ENCODE assay signal across 16 cellular contexts in the genomic region with DNA sequence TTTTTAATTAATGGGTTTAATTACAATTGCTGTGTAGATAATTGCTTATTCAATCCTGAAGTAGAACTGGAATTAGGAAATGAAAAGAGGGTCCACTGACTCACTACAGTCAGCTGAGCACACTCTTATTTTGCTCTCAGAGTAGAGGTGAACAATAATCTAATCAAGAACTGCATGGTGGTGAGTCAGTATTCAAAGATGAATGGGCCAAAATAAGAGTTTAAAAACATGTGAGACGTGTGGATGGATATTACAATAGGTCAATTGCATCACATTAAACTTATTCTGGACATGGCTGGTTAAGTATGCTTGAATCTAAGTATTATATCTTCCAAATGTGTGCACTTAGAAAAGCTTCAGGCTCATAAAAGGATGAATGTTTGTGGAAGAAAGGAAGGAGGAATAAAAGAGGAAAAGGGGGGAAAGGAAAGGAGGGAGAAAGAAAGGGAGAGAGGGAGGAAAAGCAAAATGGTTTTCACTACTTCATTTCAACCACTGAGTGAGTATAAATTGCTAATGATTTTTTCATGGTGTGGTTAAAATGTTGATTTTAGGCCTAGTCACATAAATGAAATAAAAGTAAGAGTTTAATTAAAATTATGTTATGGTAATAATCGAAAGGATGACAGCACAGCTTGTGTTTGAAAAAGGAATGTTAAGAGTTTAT. TPM values are rescaled to one million over a fixed set of nuclear protein-coding genes. Genes with fewer than 3 reads are reported as not detected.
DNase-seq lines count a peak whose midpoint lies in the region; ATAC-seq and TF ChIP-seq lines count a peak whose summit lies in the region.
"Had no signal": no experiment of that assay in that cellular context is flagged by ENCODE, and none has a peak within 500 bp of the region (broad histone marks: within the 10 kb centered on the region; RNA-seq: fewer than 3 reads in every experiment).

No MANE protein-coding gene starts in this region.

- H3K9ac ChIP-seq in IMR-90 (ENCODE audit: low read depth, low read length) = no peak overlapping the region
- H3K9ac ChIP-seq: BLaER1 had no signal

- H2AK5ac ChIP-seq in IMR-90 (ENCODE audit: low read depth, low read length) = no peak overlapping the region

- no peak for TF ChIP-seq RAD21 in IMR-90 (IDR thresholded peaks at IDR 0.05; ENCODE audit: low read length)

- no peak overlapping the region for H3K27ac Mint-ChIP-seq in T-cell

- peaks cover 8% of the 10 kb centered on the region for H3K9me3 ChIP-seq in IMR-90 (ENCODE audit: control insufficient read depth, insufficient read depth, low read length)
- H3K9me3 ChIP-seq: upper lobe of right lung had no signal

- BruUV-seq in IMR-90 (replicated peaks; lab: Mats Ljungman, UMichigan) = no TSS peak

- no peaks in the 10 kb centered on the region for H3K79me1 ChIP-seq in IMR-90 (ENCODE audit: low read depth in 1 of 2, low read length in 2 of 2)

- CTCF ChIA-PET in IMR-90 (lab: Yijun Ruan, JAX) (interaction anchor here (0.6 kb wide), 2 partner anchors 663 to 940 kb away, joined by 3 to 5 read pairs; no protein-coding TSS in a partner anchor), T-cell (lab: Charles Lee) (interaction anchor here in 1 of 2 donors (0.7 kb wide), 2 partner anchors 28 to 1591 kb away, joined by 3 to 4 read pairs; no protein-coding TSS in a partner anchor)

- no peaks in the 10 kb centered on the region for H3K9me1 ChIP-seq in IMR-90 (ENCODE audit: insufficient read depth, low read length)

- dilution Hi-C loops in IMR-90 (cut with HindIII; ENCODE audit: low sequenced_read_pairs, unreplicated experiment) = no loop called here

- POLR2A ChIA-PET in IMR-90 (lab: Charles Lee; ENCODE audit: unreplicated experiment) = no interaction called here
- POLR2A ChIA-PET in T-cell (lab: Charles Lee) = no interaction called here

- H3K36me3 ChIP-seq in IMR-90 (ENCODE audit: control insufficient read depth, insufficient read depth, low read length) = no peaks in the 10 kb centered on the region
- H3K36me3 ChIP-seq: upper lobe of right lung had no signal

- no peak overlapping the region for H2AFZ ChIP-seq in IMR-90 (replicated peaks; ENCODE audit: low read length, poor library complexity)

- peak overlapping the region; percentile 18; the same call in 1 of the 2 replicates for H3K18ac ChIP-seq in IMR-90 (ENCODE audit: low read depth, low read length)

- no peak overlapping the region for H3K4me2 ChIP-seq in IMR-90 (ENCODE audit: low read depth, low read length)

- in situ Hi-C loops in IMR-90 (cut with MboI; ENCODE audit: low sequenced_read_pairs) = no loop called here

- H3K4ac ChIP-seq in IMR-90 (ENCODE audit: low read depth, low read length) = 0 out of 2 replicates have a peak overlapping the region, but pooled peaks have one; percentile 4

- 100% methylated on average over 1 of the region's 2 CpGs; no CpG with 5 or more reads in 1 of the 2 experiments for WGBS in IMR-90 (ENCODE audit: extremely low coverage in 2 of 2, insufficient read length in 1 of 2), 2 experiments

- peak; percentile 12 for DNase-seq in AG08396 (ENCODE audit: low spot score)
- DNase-seq in IMR-90 = peak; percentile 79
- DNase-seq in cardiac fibroblast (ENCODE audit: low read depth in 2 of 2) = peak; percentile 89 to 92
- peak; percentile 63 for DNase-seq in kidney glomerular epithelial cell (lab: John Stamatoyannopoulos, UW)
- no peak for DNase-seq in posterior vena cava (ENCODE audit: low spot score)
- no peak for DNase-seq in T-cell
- DNase-seq in NCI-H2107 treated with DMSO at 0.1 percent for 48 hours (lab: John Stamatoyannopoulos, UW; ENCODE audit: unreplicated experiment) = no peak
- DNase-seq in SW 1271 (lab: John Stamatoyannopoulos, UW) = no peak
- DNase-seq: caudate nucleus, DMS53, midbrain, NCI-H1436 treated with DMSO at 0.1 percent for 48 hours, NCI-H748 treated with DMSO at 0.1 percent for 48 hours, upper lobe of right lung had no signal

- TF ChIP-seq CTCF in IMR-90 (conservative IDR thresholded peaks at IDR 0.05; ENCODE audit: low read depth, low read length) (no peak), cardiac fibroblast (IDR thresholded peaks at IDR 0.05; ENCODE audit: low read depth, low read length) (no peak)

- no peaks in the 10 kb centered on the region for H3K4me1 Mint-ChIP-seq in T-cell

- H3K4me3 ChIP-seq in IMR-90 (ENCODE audit: insufficient read depth, low read depth, low read length) (no peak overlapping the region), cardiac fibroblast (replicated peaks in 1 of 2; ENCODE audit: low read depth in 2 of 2, low read length in 2 of 2) (no peak overlapping the region)
- H3K4me3 ChIP-seq: upper lobe of right lung had no signal

- intact Hi-C loops in IMR-90 (cut with micrococcal nuclease) (no loop called here), posterior vena cava (cut with DNase I) (no loop called here)

- H3K14ac ChIP-seq in IMR-90 (replicated peaks; ENCODE audit: low read depth, low read length) = no peak overlapping the region

- no peak overlapping the region for H4K8ac ChIP-seq in IMR-90 (ENCODE audit: low read depth in 2 of 2, low read length in 2 of 2)

- TF ChIP-seq POLR2A in IMR-90 (IDR thresholded peaks at IDR 0.05; ENCODE audit: low read depth, low read length) = no peak

- no peaks in the 10 kb centered on the region for H4K20me1 ChIP-seq in IMR-90 (ENCODE audit: insufficient read depth, low read length)
- H4K20me1 ChIP-seq: BLaER1 had no signal

- H3K27me3 ChIP-seq in IMR-90 (ENCODE audit: control insufficient read depth, insufficient read depth, low read length) = no peaks in the 10 kb centered on the region
- H3K27me3 ChIP-seq: BLaER1, upper lobe of right lung had no signal

- no peak overlapping the region for H3K23ac ChIP-seq in IMR-90 (ENCODE audit: low read depth, low read length)

- no peak overlapping the region for H3K27ac ChIP-seq in IMR-90 (ENCODE audit: insufficient read depth, low read length)
- H3K27ac ChIP-seq: upper lobe of right lung had no signal

- H2BK15ac ChIP-seq in IMR-90 (ENCODE audit: low read depth, low read length) = no peak overlapping the region

- no peaks in the 10 kb centered on the region for H3K27me3 Mint-ChIP-seq in T-cell

- no peak overlapping the region for H3K4me3 Mint-ChIP-seq in T-cell

- H2BK120ac ChIP-seq in IMR-90 (ENCODE audit: low read depth, low read length) = peak overlapping the region; percentile 54; the same call in 1 of the 2 replicates

- H4K91ac ChIP-seq in IMR-90 (ENCODE audit: insufficient read depth, low read depth, low read length) = no peak overlapping the region

- no peak overlapping the region for H2BK20ac ChIP-seq in IMR-90 (ENCODE audit: low read depth, low read length)

- H4K5ac ChIP-seq in IMR-90 (ENCODE audit: low read depth, low read length) = peak overlapping the region; percentile 54; the same call in 1 of the 2 replicates

- ATAC-seq in IMR-90 (ENCODE audit: low read depth) = no peak; the same call in 1 of the 2 replicates
- ATAC-seq in T-cell (replicated peaks in 1 of 4) = no peak
- ATAC-seq: Right ventricle myocardium inferior, upper lobe of right lung had no signal

- no peak overlapping the region for H2AK9ac ChIP-seq in IMR-90 (replicated peaks; ENCODE audit: low read depth, low read length, poor library complexity)

- H3K4me1 ChIP-seq in IMR-90 (ENCODE audit: control insufficient read depth, insufficient read depth, low read length) = no peaks in the 10 kb centered on the region
- H3K4me1 ChIP-seq: upper lobe of right lung had no signal

- H2BK5ac ChIP-seq in IMR-90 (ENCODE audit: low read depth, low read length, poor library complexity, severe bottlenecking) = peak overlapping the region; percentile 49

- H3K56ac ChIP-seq in IMR-90 (ENCODE audit: extremely low read depth, insufficient read depth, low read length) = no peak overlapping the region; the same call in 1 of the 2 replicates

- peaks cover 4% of the 10 kb centered on the region for H3K36me3 Mint-ChIP-seq in T-cell

- no peaks in the 10 kb centered on the region for H3K9me3 Mint-ChIP-seq in T-cell

TF ChIP-seq in IMR-90, 13 proteins besides CTCF, POLR2A, EP300 and RAD21 (continues in another document):
- TF ChIP-seq MXI1 (IDR thresholded peaks at IDR 0.05; ENCODE audit: borderline replicate concordance, low read depth, low read length) = no peak
- TF ChIP-seq BHLHE40 (IDR thresholded peaks at IDR 0.05; ENCODE audit: low read depth, low read length) = peak; percentile 55
- TF ChIP-seq SMC3 (IDR thresholded peaks at IDR 0.05; ENCODE audit: low read depth, low read length) = no peak
- 0 out of 2 replicates have a peak, but pooled peaks have one; percentile 15 for TF ChIP-seq FOS (IDR thresholded peaks at IDR 0.05; ENCODE audit: low read depth, low read length)
- no peak for TF ChIP-seq NFE2L2 (IDR thresholded peaks at IDR 0.05; ENCODE audit: low read depth, low read length)
- TF ChIP-seq RFX5 (IDR thresholded peaks at IDR 0.05; ENCODE audit: low read depth, low read length) = no peak
- no peak for TF ChIP-seq MAZ (IDR thresholded peaks at IDR 0.05; ENCODE audit: borderline replicate concordance, low read depth, low read length)
- TF ChIP-seq CHD1 (IDR thresholded peaks at IDR 0.05; ENCODE audit: low read depth, low read length) = no peak
- TF ChIP-seq, protein P1, sequence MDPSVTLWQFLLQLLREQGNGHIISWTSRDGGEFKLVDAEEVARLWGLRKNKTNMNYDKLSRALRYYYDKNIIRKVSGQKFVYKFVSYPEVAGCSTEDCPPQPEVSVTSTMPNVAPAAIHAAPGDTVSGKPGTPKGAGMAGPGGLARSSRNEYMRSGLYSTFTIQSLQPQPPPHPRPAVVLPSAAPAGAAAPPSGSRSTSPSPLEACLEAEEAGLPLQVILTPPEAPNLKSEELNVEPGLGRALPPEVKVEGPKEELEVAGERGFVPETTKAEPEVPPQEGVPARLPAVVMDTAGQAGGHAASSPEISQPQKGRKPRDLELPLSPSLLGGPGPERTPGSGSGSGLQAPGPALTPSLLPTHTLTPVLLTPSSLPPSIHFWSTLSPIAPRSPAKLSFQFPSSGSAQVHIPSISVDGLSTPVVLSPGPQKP (IDR thresholded peaks at IDR 0.05; ENCODE audit: borderline replicate concordance, low read depth, low read length) = no peak
- no peak for TF ChIP-seq MAFK (IDR thresholded peaks at IDR 0.05; ENCODE audit: low read depth, low read length)
- no peak for TF ChIP-seq RCOR1 (IDR thresholded peaks at IDR 0.05; ENCODE audit: insufficient replicate concordance, low read length)
- TF ChIP-seq CEBPB (IDR thresholded peaks at IDR 0.05; ENCODE audit: low read depth, low read length) = peak; percentile 78

RNA-seq across cellular contexts. Expression of a gene that starts 27.0 kb away (rescaled TPM):
- 12.5 and 23.9 TPM in 2 replicates for total RNA-seq in IMR-90 (2012; rRNA removed)
- 4.6 and 4.8 TPM in 2 replicates for polyA plus RNA-seq in IMR-90 (2012; rRNA removed)
- polyA plus RNA-seq in IMR-90 (2012; cell fraction: cytosol; rRNA removed) = 0.26 and 0.33 TPM in 2 replicates
- polyA plus RNA-seq in IMR-90 (2012; cell fraction: nucleus; rRNA removed; ENCODE audit: low replicate concordance) = 0.34 and 3.3 TPM in 2 replicates
- total RNA-seq in posterior vena cava = 10 to 100 TPM; 42.4 to 48.2 TPM
- 10 to 100 TPM; 21.4 to 29.5 (median 23.5) TPM for total RNA-seq in T-cell

Comparison
In these comparisons a context has a peak if more than half of its experiments do, and no peak if none do; other contexts are left out.
1. DNase-seq: peak in AG08396 (single experiment), IMR-90 (single experiment), cardiac fibroblast (2 of 2) and kidney glomerular epithelial cell (single experiment); none in posterior vena cava (single experiment), T-cell (0 of 34), NCI-H2107 treated with DMSO at 0.1 percent for 48 hours (single experiment) and SW 1271 (0 of 2).